ENCODE assay signal across 13 cellular contexts in the genomic region with DNA sequence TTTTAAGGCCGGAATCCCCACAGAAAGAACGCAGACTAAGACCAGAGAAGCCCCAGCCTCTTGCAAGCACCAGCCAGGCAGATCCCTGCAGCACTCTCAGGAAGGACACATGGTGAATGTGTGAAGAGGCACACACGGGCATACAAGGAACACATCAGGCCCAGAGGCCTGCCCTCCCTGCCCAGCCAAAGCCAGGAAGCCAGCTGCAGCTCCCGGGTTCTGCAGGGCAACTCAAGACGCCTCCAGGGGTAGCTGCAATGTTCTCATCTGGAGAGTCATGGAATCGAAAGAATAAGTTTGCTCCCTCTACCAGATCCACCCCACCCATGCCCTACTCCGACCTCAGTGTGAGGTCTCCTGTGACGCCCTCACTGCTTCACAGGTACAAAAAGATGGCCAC. TPM values are rescaled to one million over a fixed set of nuclear protein-coding genes. Genes with fewer than 3 reads are reported as not detected.
DNase-seq lines count a peak whose midpoint lies in the region; ATAC-seq and TF ChIP-seq lines count a peak whose summit lies in the region.
"Had no signal": no experiment of that assay in that cellular context is flagged by ENCODE, and none has a peak within 500 bp of the region (broad histone marks: within the 10 kb centered on the region; RNA-seq: fewer than 3 reads in every experiment).

No MANE protein-coding gene starts in this region.

- ATAC-seq in SK-N-SH treated with all-trans-retinoic acid at 6 μM for 48 hours (no peak), gastrocnemius medialis (no peak), HG03439 (IDR thresholded peaks at IDR 0.05; ENCODE audit: unreplicated experiment) (no peak), GM21367 (IDR thresholded peaks at IDR 0.05; ENCODE audit: unreplicated experiment) (no peak)

- TF ChIP-seq POLR2A in gastrocnemius medialis (IDR thresholded peaks at IDR 0.05) = no peak

- H2AFZ ChIP-seq in SK-N-SH (ENCODE audit: low read depth) = no peak overlapping the region

- peaks cover 72% of the 10 kb centered on the region for H3K79me2 ChIP-seq in SK-N-SH (ENCODE audit: insufficient read depth)

- POLR2A ChIA-PET in SK-N-SH (lab: Yijun Ruan, JAX) (no interaction called here), RWPE1 (lab: Yijun Ruan, JAX; ENCODE audit: low non-redundant PET) (no interaction called here)

- H3K27ac ChIP-seq in SK-N-SH (ENCODE audit: low read depth in 2 of 2, low read length in 1 of 2) (no peak overlapping the region), RWPE1 (peak overlapping the region; percentile 86), epithelial cell of prostate (peak overlapping the region; percentile 81), gastrocnemius medialis (peak overlapping the region; percentile 91 to 99 (median 97))
- H3K27ac ChIP-seq: 22Rv1 had no signal

- TF ChIP-seq EP300 in SK-N-SH (IDR thresholded peaks at IDR 0.05; ENCODE audit: borderline replicate concordance in 1 of 2, low read depth in 1 of 2, low read length in 1 of 2) = no peak

- CTCF ChIA-PET in SK-N-SH (lab: Yijun Ruan, JAX) = interaction anchor here (0.5 to 1.0 kb wide), 2 partner anchors 57 to 420 kb away, joined by 3 to 4 read pairs; no protein-coding TSS in a partner anchor
- CTCF ChIA-PET in RWPE1 (lab: Yijun Ruan, JAX) = no interaction called here

- peak overlapping the region; percentile 97; the same call in 1 of the 2 replicates for H3K4me2 ChIP-seq in SK-N-SH

- 94% methylated on average over 7 of the region's 8 CpGs for WGBS in SK-N-SH (ENCODE audit: low lambda C conversion rate)

- H3K27me3 ChIP-seq in SK-N-SH (ENCODE audit: insufficient read depth) (no peaks in the 10 kb centered on the region), gastrocnemius medialis (no peaks in the 10 kb centered on the region)
- H3K27me3 ChIP-seq: sigmoid colon had no signal

- in situ Hi-C loops in gastrocnemius medialis (cut with MboI; ENCODE audit: low sequenced_read_pairs in 4 of 4) = no loop called here

- H3K36me3 ChIP-seq in SK-N-SH (replicated peaks in 1 of 2; ENCODE audit: control insufficient read depth in 1 of 2, insufficient read depth in 2 of 2, low read length in 1 of 2) = peaks cover 0 to 2% of the 10 kb centered on the region in 2 experiments
- H3K36me3 ChIP-seq in gastrocnemius medialis = no peaks in the 10 kb centered on the region

- no peak overlapping the region for H3K9ac ChIP-seq in SK-N-SH

- no peaks in the 10 kb centered on the region for H3F3A ChIP-seq in SK-N-SH (replicated peaks; ENCODE audit: insufficient read depth)

- no peaks in the 10 kb centered on the region for H3K9me3 ChIP-seq in SK-N-SH
- H3K9me3 ChIP-seq in gastrocnemius medialis = no peaks in the 10 kb centered on the region
- H3K9me3 ChIP-seq: sigmoid colon had no signal

- no peak overlapping the region for H3K4me3 ChIP-seq in SK-N-SH (ENCODE audit: low read depth in 2 of 2, low read length in 1 of 2)
- H3K4me3 ChIP-seq in gastrocnemius medialis = peak overlapping the region in 2 of 4 donors; percentile 76 to 88

- intact Hi-C loops in gastrocnemius medialis (cut with DNase I; ENCODE audit: low total_unique reads) = loop anchor here (5.0 kb wide), 2 partner anchors 172 to 312 kb away; partner anchors contain the start of genes CLTCL1, HIRA and MRPL40

- H3K4me1 ChIP-seq in SK-N-SH (ENCODE audit: control insufficient read depth in 1 of 2, insufficient read depth in 2 of 2, low read depth in 1 of 2, low read length in 1 of 2) (peaks cover 0 to 39% of the 10 kb centered on the region in 2 experiments; a peak in 2 of 4 replicates), gastrocnemius medialis (peaks cover 61 to 70% of the 10 kb centered on the region in 2 donors)

- DNase-seq in SK-N-SH (no peak), RWPE1 (ENCODE audit: low spot score) (no peak), epithelial cell of prostate (ENCODE audit: low read depth, low spot score) (no peak), gastrocnemius medialis (no peak), NCI-H2081 (lab: John Stamatoyannopoulos, UW) (no peak)
- DNase-seq: activated effector memory CD4-positive, alpha-beta T cell treated with Interleukin-2 at 50 U/mL for 16 hours; NCI-H1436; sigmoid colon had no signal

- H3K9me2 ChIP-seq in SK-N-SH = no peaks in the 10 kb centered on the region

- H4K20me1 ChIP-seq in SK-N-SH (ENCODE audit: insufficient read depth) = peaks cover 67% of the 10 kb centered on the region

- TF ChIP-seq CTCF in SK-N-SH (IDR thresholded peaks at IDR 0.05) (no peak), RWPE1 (conservative IDR thresholded peaks at IDR 0.05; ENCODE audit: low read depth) (no peak), gastrocnemius medialis (IDR thresholded peaks at IDR 0.05 in 4 of 5, conservative IDR thresholded peaks at IDR 0.05 in 1 of 5) (no peak)

- no peak for TF ChIP-seq RAD21 in SK-N-SH (IDR thresholded peaks at IDR 0.05; ENCODE audit: low read length)

TF ChIP-seq in SK-N-SH, 30 proteins besides CTCF, POLR2A, EP300 and RAD21 (continues in another document):
- no peak for TF ChIP-seq EZH2phosphoT487 (IDR thresholded peaks at IDR 0.05; ENCODE audit: borderline replicate concordance, low read depth)
- no peak for TF ChIP-seq JUND (IDR thresholded peaks at IDR 0.05)
- TF ChIP-seq, protein P1, sequence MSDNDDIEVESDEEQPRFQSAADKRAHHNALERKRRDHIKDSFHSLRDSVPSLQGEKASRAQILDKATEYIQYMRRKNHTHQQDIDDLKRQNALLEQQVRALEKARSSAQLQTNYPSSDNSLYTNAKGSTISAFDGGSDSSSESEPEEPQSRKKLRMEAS (IDR thresholded peaks at IDR 0.05; ENCODE audit: low read depth) = no peak
- no peak for TF ChIP-seq GABPA (IDR thresholded peaks at IDR 0.05; ENCODE audit: low read depth)
- no peak for TF ChIP-seq TCF12 (IDR thresholded peaks at IDR 0.05)
- no peak for TF ChIP-seq GATA2 (CRISPR knock-in tag; IDR thresholded peaks at IDR 0.05)
- TF ChIP-seq TEAD4 (IDR thresholded peaks at IDR 0.05; ENCODE audit: borderline replicate concordance, insufficient read depth) = no peak
- no peak for TF ChIP-seq RXRA (IDR thresholded peaks at IDR 0.05; ENCODE audit: borderline replicate concordance, low read depth)
- no peak for TF ChIP-seq MXI1 (IDR thresholded peaks at IDR 0.05; ENCODE audit: low read depth, low read length)
- TF ChIP-seq CHD2 (IDR thresholded peaks at IDR 0.05; ENCODE audit: low read length, partially characterized antibody) = no peak
- no peak for TF ChIP-seq MEF2A (IDR thresholded peaks at IDR 0.05; ENCODE audit: borderline replicate concordance, low read depth)
- no peak for TF ChIP-seq SMC3 (IDR thresholded peaks at IDR 0.05; ENCODE audit: low read depth, low read length)
- no peak for TF ChIP-seq TAF1 (IDR thresholded peaks at IDR 0.05; ENCODE audit: borderline replicate concordance, low read depth, low read length)

TF ChIP-seq in SK-N-SH treated with all-trans-retinoic acid at 6 μM for 48 hours, 23 proteins besides CTCF, POLR2A, EP300 and RAD21 (continues in another document):
- no peak for TF ChIP-seq SNAI2 (CRISPR knock-in tag; IDR thresholded peaks at IDR 0.05)
- TF ChIP-seq TOX (CRISPR knock-in tag; IDR thresholded peaks at IDR 0.05; ENCODE audit: borderline replicate concordance) = no peak
- TF ChIP-seq, protein P2, sequence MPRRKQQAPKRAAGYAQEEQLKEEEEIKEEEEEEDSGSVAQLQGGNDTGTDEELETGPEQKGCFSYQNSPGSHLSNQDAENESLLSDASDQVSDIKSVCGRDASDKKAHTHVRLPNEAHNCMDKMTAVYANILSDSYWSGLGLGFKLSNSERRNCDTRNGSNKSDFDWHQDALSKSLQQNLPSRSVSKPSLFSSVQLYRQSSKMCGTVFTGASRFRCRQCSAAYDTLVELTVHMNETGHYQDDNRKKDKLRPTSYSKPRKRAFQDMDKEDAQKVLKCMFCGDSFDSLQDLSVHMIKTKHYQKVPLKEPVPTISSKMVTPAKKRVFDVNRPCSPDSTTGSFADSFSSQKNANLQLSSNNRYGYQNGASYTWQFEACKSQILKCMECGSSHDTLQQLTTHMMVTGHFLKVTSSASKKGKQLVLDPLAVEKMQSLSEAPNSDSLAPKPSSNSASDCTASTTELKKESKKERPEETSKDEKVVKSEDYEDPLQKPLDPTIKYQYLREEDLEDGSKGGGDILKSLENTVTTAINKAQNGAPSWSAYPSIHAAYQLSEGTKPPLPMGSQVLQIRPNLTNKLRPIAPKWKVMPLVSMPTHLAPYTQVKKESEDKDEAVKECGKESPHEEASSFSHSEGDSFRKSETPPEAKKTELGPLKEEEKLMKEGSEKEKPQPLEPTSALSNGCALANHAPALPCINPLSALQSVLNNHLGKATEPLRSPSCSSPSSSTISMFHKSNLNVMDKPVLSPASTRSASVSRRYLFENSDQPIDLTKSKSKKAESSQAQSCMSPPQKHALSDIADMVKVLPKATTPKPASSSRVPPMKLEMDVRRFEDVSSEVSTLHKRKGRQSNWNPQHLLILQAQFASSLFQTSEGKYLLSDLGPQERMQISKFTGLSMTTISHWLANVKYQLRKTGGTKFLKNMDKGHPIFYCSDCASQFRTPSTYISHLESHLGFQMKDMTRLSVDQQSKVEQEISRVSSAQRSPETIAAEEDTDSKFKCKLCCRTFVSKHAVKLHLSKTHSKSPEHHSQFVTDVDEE (CRISPR knock-in tag; IDR thresholded peaks at IDR 0.05) = no peak
- no peak for TF ChIP-seq PPARA (CRISPR knock-in tag; IDR thresholded peaks at IDR 0.05; ENCODE audit: borderline replicate concordance)
- TF ChIP-seq GLIS3 (CRISPR knock-in tag; IDR thresholded peaks at IDR 0.05) = no peak
- TF ChIP-seq ARNTL (CRISPR knock-in tag; IDR thresholded peaks at IDR 0.05; ENCODE audit: borderline replicate concordance, low read depth) = no peak
- TF ChIP-seq BACH2 (CRISPR knock-in tag; IDR thresholded peaks at IDR 0.05; ENCODE audit: borderline replicate concordance) = no peak

RNA-seq across cellular contexts. Expression of gene DGCR2, which starts 2.3 kb away (rescaled TPM):
- polyA plus RNA-seq in SK-N-SH (2012; rRNA removed) = 21.5 and 30.4 TPM in 2 replicates
- 15.1 and 23.8 TPM in 2 replicates for polyA plus RNA-seq in SK-N-SH (2012; cell fraction: cytosol; rRNA removed)
- polyA plus RNA-seq in SK-N-SH (2012; cell fraction: nucleus; rRNA removed) = 30.5 and 30.9 TPM in 2 replicates
- total RNA-seq in gastrocnemius medialis = 10 to 100 TPM; 30.0 to 72.7 (median 43.5) TPM

RNA-seq across cellular contexts. Expression of gene TSSK2, which starts 11.2 kb away (rescaled TPM):
- not detected in 2 replicates for polyA plus RNA-seq in SK-N-SH (2012; rRNA removed)
- not detected in 2 replicates for polyA plus RNA-seq in SK-N-SH (2012; cell fraction: cytosol; rRNA removed)
- not detected in 2 replicates for polyA plus RNA-seq in SK-N-SH (2012; cell fraction: nucleus; rRNA removed)
- under 1 TPM in 3 of 4 donors, not detected in 1; 0.19 to 0.33 (median 0.25) TPM for total RNA-seq in gastrocnemius medialis
- total RNA-seq: lung microvascular endothelial cell, sigmoid colon had no signal

RNA-seq across cellular contexts. Expression of gene ESS2, which starts 24.5 kb away (rescaled TPM):
- 14.5 and 15.4 TPM in 2 replicates for polyA plus RNA-seq in SK-N-SH (2012; rRNA removed)
- polyA plus RNA-seq in SK-N-SH (2012; cell fraction: cytosol; rRNA removed) = 6.6 and 10.1 TPM in 2 replicates
- polyA plus RNA-seq in SK-N-SH (2012; cell fraction: nucleus; rRNA removed) = 22.4 and 27.9 TPM in 2 replicates
- total RNA-seq in gastrocnemius medialis = 10 to 100 TPM in 2 of 4 donors, 1 to 10 TPM in 2; 7.5 to 25.3 (median 12.0) TPM

RNA-seq across cellular contexts. Expression of gene GSC2, which starts 30.1 kb away (rescaled TPM):
- not detected in 2 replicates for polyA plus RNA-seq in SK-N-SH (2012; rRNA removed)
- not detected in 2 replicates for polyA plus RNA-seq in SK-N-SH (2012; cell fraction: cytosol; rRNA removed)
- not detected in 2 replicates for polyA plus RNA-seq in SK-N-SH (2012; cell fraction: nucleus; rRNA removed)
- total RNA-seq in gastrocnemius medialis = not detected
- total RNA-seq: lung microvascular endothelial cell, sigmoid colon had no signal
- polyA plus RNA-seq: sigmoid colon had no signal

RNA-seq across cellular contexts. Expression of gene SLC25A1, which starts 58.6 kb away (rescaled TPM):
- polyA plus RNA-seq in SK-N-SH (2012; rRNA removed) = 34.2 and 44.7 TPM in 2 replicates
- 26.4 and 39.5 TPM in 2 replicates for polyA plus RNA-seq in SK-N-SH (2012; cell fraction: cytosol; rRNA removed)
- polyA plus RNA-seq in SK-N-SH (2012; cell fraction: nucleus; rRNA removed) = 55.0 and 79.5 TPM in 2 replicates
- 10 to 100 TPM; 10.5 to 16.6 (median 13.5) TPM for total RNA-seq in gastrocnemius medialis

Comparison
In these comparisons a context has a peak if more than half of its experiments do, and no peak if none do; other contexts are left out.
1. H3K27ac ChIP-seq: peak in RWPE1 (single experiment), epithelial cell of prostate (single experiment) and gastrocnemius medialis (4 of 4); none in SK-N-SH (0 of 2).